In the genomic region with DNA sequence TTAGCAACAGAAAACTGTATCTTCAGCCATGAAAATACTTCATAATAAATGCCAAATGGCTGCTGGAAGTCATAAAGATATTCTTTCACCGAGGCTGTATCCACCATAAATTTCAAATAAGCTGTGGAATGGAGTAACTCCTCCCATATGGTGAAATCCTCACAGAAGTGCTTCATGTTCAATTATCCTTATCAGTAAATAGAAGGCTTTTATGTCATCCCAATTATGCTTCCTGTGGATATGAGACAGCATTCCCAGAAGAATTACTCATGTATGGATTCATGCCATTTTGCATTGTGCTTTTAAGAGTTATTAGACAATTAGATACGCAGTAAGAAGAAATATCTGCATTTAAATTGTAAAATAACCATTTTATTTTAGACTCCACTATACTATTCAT, we compare ENCODE assay signal across 13 cellular contexts.
A peak's percentile ranks its signal among the peaks of the same experiment; 100 is the strongest.
DNase-seq lines count a peak whose midpoint lies in the region; ATAC-seq and TF ChIP-seq lines count a peak whose summit lies in the region.
"Had no signal": no experiment of that assay in that cellular context is flagged by ENCODE, and none has a peak within 500 bp of the region (broad histone marks: within the 10 kb centered on the region; RNA-seq: fewer than 3 reads in every experiment).

No MANE protein-coding gene starts in this region.

- no peak for TF ChIP-seq CTCF in AG09309 (IDR thresholded peaks at IDR 0.05; ENCODE audit: control insufficient read depth, insufficient read depth, low read depth, low read length, missing control alignments)

- DNase-seq in AG09309 (ENCODE audit: low read depth) (peak; percentile 8), HT1080 (ENCODE audit: low read depth) (peak; percentile 70), NCI-H748 treated with DMSO at 0.1 percent for 48 hours (lab: John Stamatoyannopoulos, UW) (peak; percentile 92), dermis microvascular lymphatic vessel endothelial cell (ENCODE audit: low read depth in 2 of 2) (peak; percentile 10 to 41), GOT3 (lab: John Stamatoyannopoulos, UW) (no peak), SIG-M5 (lab: John Stamatoyannopoulos, UW) (no peak)
- DNase-seq in stimulated activated CD4-positive, alpha-beta T cell treated with anti-CD3 and anti-CD28 coated beads, Interleukin-15, amount 100 ng/mL, for 24 hours, result no peak
- DNase-seq: esophagus squamous epithelium; naive B cell; Right ventricle myocardium superior; stimulated activated CD4-positive, alpha-beta T cell treated with anti-CD3 and anti-CD28 coated beads, Interleukin-12 subunit alpha, Interleukin-12 subunit beta, amount 100 ng/mL, for 4 hours had no signal

- H3K4me3 ChIP-seq in AG09309 (ENCODE audit: control insufficient read depth, low read depth, low read length), result no peak overlapping the region
- H3K4me3 ChIP-seq: esophagus squamous epithelium had no signal

- no peak for ATAC-seq in HG03565 (IDR thresholded peaks at IDR 0.05; ENCODE audit: unreplicated experiment)
- ATAC-seq: activated T-helper 17 cell treated with anti-CD3 and anti-CD28 coated beads, Interleukin-2, amount 50 U/mL, for 72 hours had no signal

Comparison
In these comparisons a context has a peak if more than half of its experiments do, and no peak if none do; other contexts are left out.
1. DNase-seq: peak in AG09309 (single experiment), HT1080 (single experiment), NCI-H748 treated with DMSO at 0.1 percent for 48 hours (single experiment) and dermis microvascular lymphatic vessel endothelial cell (2 of 2); none in stimulated activated CD4-positive, alpha-beta T cell treated with anti-CD3 and anti-CD28 coated beads, Interleukin-15, amount 100 ng/mL, for 24 hours (single experiment), GOT3 (single experiment) and SIG-M5 (single experiment).